Comparison of ENCODE assay signal across 1 cellular context in genomic region chr19:42450314-42450934, GRCh38.
TF ChIP-seq lines count a peak whose summit lies in the region.

No MANE protein-coding gene starts in this region.

TF ChIP-seq in HepG2, 621 proteins besides CTCF, POLR2A, EP300 and RAD21 (continued from another document and continues in another):
- TF ChIP-seq NFE2 (CRISPR knock-in tag; IDR thresholded peaks at IDR 0.05) (no peak), MXI1 (IDR thresholded peaks at IDR 0.05; ENCODE audit: borderline replicate concordance, low read depth, low read length) (peak; percentile 43; the same call in 1 of the 3 replicates), MAX (IDR thresholded peaks at IDR 0.05) (peak; percentile 56; the same call in 1 of the 2 replicates), ZMYM2 (CRISPR knock-in tag; IDR thresholded peaks at IDR 0.05) (peak; percentile 93), ZNF281 (CRISPR knock-in tag; IDR thresholded peaks at IDR 0.05; ENCODE audit: borderline replicate concordance) (peak; percentile 50; the same call in 1 of the 2 replicates), ZNF782 (CRISPR knock-in tag; IDR thresholded peaks at IDR 0.05; ENCODE audit: borderline replicate concordance) (no peak), NR2F1 (CRISPR knock-in tag; IDR thresholded peaks at IDR 0.05) (peak; percentile 52 to 65; a peak in 2 of 4 replicates), ZNF12 (CRISPR knock-in tag; IDR thresholded peaks at IDR 0.05) (peak; percentile 78; the same call in 1 of the 2 replicates), ELF1 (CRISPR knock-in tag; IDR thresholded peaks at IDR 0.05) (peak; percentile 87), FOXA1 (IDR thresholded peaks at IDR 0.05) (no peak), FOXA1 (CRISPR knock-in tag; IDR thresholded peaks at IDR 0.05) (peak; percentile 51), FOXK1 (CRISPR knock-in tag; IDR thresholded peaks at IDR 0.05; ENCODE audit: borderline replicate concordance, low read depth) (peak; percentile 54; the same call in 1 of the 2 replicates), ZFYVE20 (CRISPR knock-in tag; IDR thresholded peaks at IDR 0.05; ENCODE audit: borderline replicate concordance, low read depth) (no peak), AHDC1 (CRISPR knock-in tag; IDR thresholded peaks at IDR 0.05; ENCODE audit: borderline replicate concordance) (peak; percentile 92), MAZ (IDR thresholded peaks at IDR 0.05; ENCODE audit: borderline replicate concordance, low read depth, low read length) (no peak), MAZ (CRISPR knock-in tag; IDR thresholded peaks at IDR 0.05; ENCODE audit: low read depth) (no peak), ZNF644 (CRISPR knock-in tag; IDR thresholded peaks at IDR 0.05; ENCODE audit: low read depth) (0 out of 2 replicates have a peak, but pooled peaks have one; percentile 17), FOXM1 (CRISPR knock-in tag; IDR thresholded peaks at IDR 0.05) (no peak), ISL2 (CRISPR knock-in tag; IDR thresholded peaks at IDR 0.05) (peak; percentile 45; the same call in 1 of the 2 replicates), HINFP (CRISPR knock-in tag; IDR thresholded peaks at IDR 0.05; ENCODE audit: low read depth) (0 out of 2 replicates have a peak, but pooled peaks have one; percentile 36), FOXC1 (CRISPR knock-in tag; IDR thresholded peaks at IDR 0.05; ENCODE audit: borderline replicate concordance) (peak; percentile 51; the same call in 1 of the 2 replicates), ZSCAN5A (CRISPR knock-in tag; IDR thresholded peaks at IDR 0.05; ENCODE audit: borderline replicate concordance) (peak; percentile 73; the same call in 1 of the 2 replicates), ARNTL (CRISPR knock-in tag; IDR thresholded peaks at IDR 0.05) (0 out of 2 replicates have a peak, but pooled peaks have one; percentile 21), HBP1 (CRISPR knock-in tag; IDR thresholded peaks at IDR 0.05; ENCODE audit: low read depth) (no peak), TOPORS (CRISPR knock-in tag; IDR thresholded peaks at IDR 0.05) (0 out of 2 replicates have a peak, but pooled peaks have one; percentile 46), TGIF2 (CRISPR knock-in tag; IDR thresholded peaks at IDR 0.05) (0 out of 2 replicates have a peak, but pooled peaks have one; percentile 41), ZNF543 (CRISPR knock-in tag; IDR thresholded peaks at IDR 0.05) (peak; percentile 38; the same call in 1 of the 2 replicates), UBTF (CRISPR knock-in tag; IDR thresholded peaks at IDR 0.05) (no peak; the same call in 1 of the 2 replicates), NCOA2 (CRISPR knock-in tag; IDR thresholded peaks at IDR 0.05) (peak; percentile 91), ZNF773 (CRISPR knock-in tag; IDR thresholded peaks at IDR 0.05; ENCODE audit: borderline replicate concordance) (no peak), ZKSCAN8 (CRISPR knock-in tag; IDR thresholded peaks at IDR 0.05; ENCODE audit: borderline replicate concordance) (peak; percentile 91; the same call in 1 of the 2 replicates), ARID2 (CRISPR knock-in tag; IDR thresholded peaks at IDR 0.05; ENCODE audit: borderline replicate concordance) (peak; percentile 50; the same call in 1 of the 2 replicates), FOXJ3 (CRISPR knock-in tag; IDR thresholded peaks at IDR 0.05; ENCODE audit: borderline replicate concordance) (peak; percentile 61; the same call in 1 of the 2 replicates), ZNF501 (CRISPR knock-in tag; IDR thresholded peaks at IDR 0.05) (peak; percentile 78), ZSCAN29 (CRISPR knock-in tag; conservative IDR thresholded peaks at IDR 0.05) (peak; percentile 95), SRF (IDR thresholded peaks at IDR 0.05; ENCODE audit: low read depth, low read length) (peak; percentile 46; the same call in 1 of the 2 replicates), ZNF280D (CRISPR knock-in tag; IDR thresholded peaks at IDR 0.05) (peak; percentile 75; the same call in 1 of the 2 replicates), PHF21A (CRISPR knock-in tag; IDR thresholded peaks at IDR 0.05) (peak; percentile 98)
